ENCODE assay signal across 9 cellular contexts in the genomic region with DNA sequence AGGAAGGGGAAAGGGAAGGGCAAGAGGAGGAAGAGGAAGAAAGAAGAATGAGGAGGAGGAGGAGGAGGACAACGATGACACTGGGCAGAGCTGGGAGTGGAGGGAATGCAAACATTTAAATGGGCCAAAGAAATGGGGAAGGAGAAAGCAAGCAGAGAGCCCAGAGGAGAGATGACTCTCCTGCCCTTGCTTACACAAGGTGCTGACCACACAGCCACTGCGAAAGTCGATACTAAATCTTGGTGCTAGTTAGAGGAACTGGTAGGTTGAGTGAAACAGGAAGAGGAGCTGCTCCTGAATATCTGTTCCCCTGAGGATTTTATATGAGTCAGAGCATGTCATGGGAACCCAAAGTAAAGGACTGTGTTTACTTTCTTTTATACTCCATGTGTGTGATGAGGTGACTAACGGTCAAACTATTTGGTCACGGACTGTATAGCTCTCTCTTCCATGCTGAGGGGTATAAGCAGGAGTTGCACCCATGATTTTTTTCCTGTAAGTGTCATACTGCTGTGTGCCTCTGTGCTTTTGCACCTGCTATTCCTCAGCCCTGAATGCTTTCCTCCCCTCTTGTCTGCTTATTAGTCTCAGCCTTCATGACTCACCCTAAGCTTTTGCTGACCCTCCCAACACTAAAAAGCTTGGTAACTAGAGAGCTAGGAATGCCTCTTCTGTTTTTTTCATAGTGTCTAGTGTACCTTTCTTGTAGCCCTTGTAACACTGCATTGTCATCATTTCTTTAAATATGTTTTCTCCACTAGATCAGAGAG. TPM values are rescaled to one million over a fixed set of nuclear protein-coding genes. Genes with fewer than 3 reads are reported as not detected.
DNase-seq lines count a peak whose midpoint lies in the region; ATAC-seq, FAIRE-seq and TF ChIP-seq lines count a peak whose summit lies in the region.
"Had no signal": no experiment of that assay in that cellular context is flagged by ENCODE, and none has a peak within 500 bp of the region (broad histone marks: within the 10 kb centered on the region; RNA-seq: fewer than 3 reads in every experiment).

No MANE protein-coding gene starts in this region.

- in situ Hi-C loops in K562 (cut with MboI) = no loop called here

- no peak overlapping the region for H3K23ac ChIP-seq in mesenchymal stem cell (ENCODE audit: low read length in 2 of 2)

- H3K9me3 ChIP-seq in BLaER1 (no peaks in the 10 kb centered on the region), K562 (replicated peaks; ENCODE audit: control insufficient read depth, insufficient read depth, low read depth, low read length) (no peaks in the 10 kb centered on the region), mesenchymal stem cell (ENCODE audit: control insufficient read depth, low read length) (no peaks in the 10 kb centered on the region)

- TF ChIP-seq CTCF in K562 (IDR thresholded peaks at IDR 0.05 in 2 of 3, conservative IDR thresholded peaks at IDR 0.05 in 1 of 3; ENCODE audit: insufficient read depth in 2 of 3, low read depth in 1 of 3, low read length in 3 of 3) = no peak

- H4K91ac ChIP-seq in mesenchymal stem cell (ENCODE audit: low read length) = no peak overlapping the region

- H3K79me2 ChIP-seq in K562 (ENCODE audit: control insufficient read depth, insufficient read depth, low read length) = no peaks in the 10 kb centered on the region

- H3K9me1 ChIP-seq in K562 (ENCODE audit: control insufficient read depth, insufficient read depth, low read length) = no peaks in the 10 kb centered on the region

- H3K4me3 ChIP-seq in BLaER1 = no peak overlapping the region
- no peak overlapping the region for H3K4me3 ChIP-seq in K562
- peak overlapping the region in 1 of 2 experiments; percentile 27 for H3K4me3 ChIP-seq in mesenchymal stem cell (ENCODE audit: insufficient read depth in 1 of 2, low read depth in 1 of 2, low read length in 2 of 2)
- H3K4me3 ChIP-seq: skin epidermis had no signal

- H3K9ac ChIP-seq in BLaER1 (no peak overlapping the region), K562 (ENCODE audit: insufficient read depth in 1 of 2, low read depth in 2 of 2, low read length in 2 of 2) (peak overlapping the region in 1 of 2 experiments; percentile 74; a peak in 1 of 4 replicates), mesenchymal stem cell (ENCODE audit: low read length) (peak overlapping the region; percentile 42)

- WGBS in K562 (ENCODE audit: insufficient coverage, low coverage, missing lambda C conversion rate) = 9% methylated on average over 4 of the region's 5 CpGs
- 0% methylated on average over 5 of the region's 5 CpGs for WGBS in mesenchymal stem cell

- FAIRE-seq in K562 (lab: Jason Lieb, UNC) = peak; percentile 60

- H3K4me2 ChIP-seq in BLaER1 (peak overlapping the region; percentile 72), K562 (ENCODE audit: insufficient read depth, low read length) (peak overlapping the region; percentile 59), mesenchymal stem cell (ENCODE audit: low read length, poor library complexity, severe bottlenecking) (no peak overlapping the region)

- no peak overlapping the region for H3K18ac ChIP-seq in mesenchymal stem cell (ENCODE audit: low read depth in 1 of 2, low read length in 2 of 2)

- no peak overlapping the region for H2BK12ac ChIP-seq in mesenchymal stem cell (ENCODE audit: low read length in 2 of 2)

- 0 out of 4 replicates have a peak, but pooled peaks of 1 of the 2 experiments have one; percentile 5 for TF ChIP-seq RAD21 in K562 (CRISPR knock-in tag; conservative IDR thresholded peaks at IDR 0.05 in 1 of 2, IDR thresholded peaks at IDR 0.05 in 1 of 2)

- H3K27ac ChIP-seq in BLaER1 = no peak overlapping the region
- peak overlapping the region; percentile 59 for H3K27ac ChIP-seq in K562 (ENCODE audit: extremely low read depth, low read depth, low read length)
- peak overlapping the region; percentile 71 for H3K27ac ChIP-seq in mesenchymal stem cell (ENCODE audit: low read length, poor library complexity, severe bottlenecking)

- no peak overlapping the region for H3K4ac ChIP-seq in mesenchymal stem cell (ENCODE audit: low read depth in 1 of 2, low read length in 2 of 2)

- CTCF ChIA-PET in K562 (lab: Yijun Ruan, JAX; ENCODE audit: low intra/inter-chr PET ratio) = no interaction called here

- H3K14ac ChIP-seq in mesenchymal stem cell (ENCODE audit: low read length in 2 of 2) = no peak overlapping the region

- POLR2A ChIA-PET in K562 (lab: Yijun Ruan, JAX) = interaction anchor here (1.0 to 2.0 kb wide), 5 partner anchors 8 to 67 kb away, joined by 3 to 7 read pairs (median 6); a partner anchor contains a TSS

- intact Hi-C loops in K562 (cut with micrococcal nuclease) = no loop called here

- no peak for TF ChIP-seq EP300 in K562 (IDR thresholded peaks at IDR 0.05; ENCODE audit: low read length)

- H2BK120ac ChIP-seq in mesenchymal stem cell (ENCODE audit: low read depth, low read length) = no peak overlapping the region

- no peaks in the 10 kb centered on the region for H3K36me3 ChIP-seq in BLaER1
- no peaks in the 10 kb centered on the region for H3K36me3 ChIP-seq in K562 (ENCODE audit: control insufficient read depth, insufficient read depth, low read length)
- H3K36me3 ChIP-seq in mesenchymal stem cell (ENCODE audit: control insufficient read depth in 1 of 2, insufficient read depth in 2 of 2, low read depth in 1 of 2, low read length in 2 of 2) = no peaks in the 10 kb centered on the region

- no TSS peak for BruUV-seq in K562 (replicated peaks; lab: Mats Ljungman, UMichigan)

- H3K27me3 ChIP-seq in BLaER1 (no peaks in the 10 kb centered on the region), K562 (ENCODE audit: control insufficient read depth in 2 of 2, insufficient read depth in 2 of 2, low read length in 2 of 2) (no peaks in the 10 kb centered on the region), mesenchymal stem cell (ENCODE audit: control insufficient read depth in 1 of 2, insufficient read depth in 1 of 2, low read length in 2 of 2) (peaks cover 0 to 4% of the 10 kb centered on the region in 2 experiments)

- H2AFZ ChIP-seq in K562 (ENCODE audit: low read depth, low read length) = peak overlapping the region; percentile 89
- no peak overlapping the region for H2AFZ ChIP-seq in mesenchymal stem cell (ENCODE audit: low read depth, low read length)

- H3K4me1 ChIP-seq in BLaER1 (peaks cover 40% of the 10 kb centered on the region), K562 (replicated peaks in 1 of 2; ENCODE audit: control insufficient read depth in 2 of 2, insufficient read depth in 2 of 2, low read length in 2 of 2) (peaks cover 4 to 23% of the 10 kb centered on the region in 2 experiments; a peak in 4 of 5 replicates), mesenchymal stem cell (ENCODE audit: control insufficient read depth, insufficient read depth, low read depth, low read length) (peaks cover 2% of the 10 kb centered on the region)

- H2AK5ac ChIP-seq in mesenchymal stem cell (ENCODE audit: low read length, severe bottlenecking) = no peak overlapping the region

- H2BK15ac ChIP-seq in mesenchymal stem cell (ENCODE audit: low read depth, poor library complexity, severe bottlenecking) = no peak overlapping the region

- H4K8ac ChIP-seq in mesenchymal stem cell (ENCODE audit: low read length) = no peak overlapping the region

- peak; percentile 90 for ATAC-seq in GM18868 (IDR thresholded peaks at IDR 0.05; ENCODE audit: unreplicated experiment)
- peak; percentile 93 for ATAC-seq in HG03039 (IDR thresholded peaks at IDR 0.05; ENCODE audit: unreplicated experiment)
- ATAC-seq in K562 = peak; percentile 78

- H4K20me1 ChIP-seq in BLaER1 = no peaks in the 10 kb centered on the region
- no peaks in the 10 kb centered on the region for H4K20me1 ChIP-seq in K562 (replicated peaks; ENCODE audit: control insufficient read depth, insufficient read depth, low read length)

- H2BK5ac ChIP-seq in mesenchymal stem cell (ENCODE audit: low read depth, low read length, poor library complexity, severe bottlenecking) = no peak overlapping the region

- no peak for TF ChIP-seq POLR2A in K562 (conservative IDR thresholded peaks at IDR 0.05)

- H3K79me1 ChIP-seq in mesenchymal stem cell (replicated peaks; ENCODE audit: low read length, poor library complexity, severe bottlenecking) = no peaks in the 10 kb centered on the region

- DNase-seq in NCI-H2196 (lab: John Stamatoyannopoulos, UW; ENCODE audit: unreplicated experiment) = peak; percentile 70
- DNase-seq in K562 (ENCODE audit: extremely low read depth in 1 of 4, low spot score in 3 of 4) = peak in 2 of 4 experiments; percentile 31 to 56
- peak; percentile 97 for DNase-seq in mesenchymal stem cell
- no peak for DNase-seq in effector CD4-positive, alpha-beta T cell
- DNase-seq in stimulated activated CD4-positive, alpha-beta T cell treated with anti-CD3 and anti-CD28 coated beads, Interleukin-15, amount 100 ng/mL, for 24 hours = no peak

TF ChIP-seq in K562, 482 proteins besides CTCF, POLR2A, EP300 and RAD21 (continues in another document):
- TF ChIP-seq ZKSCAN1 (IDR thresholded peaks at IDR 0.05; ENCODE audit: low read depth, low read length) (no peak), SMC3 (conservative IDR thresholded peaks at IDR 0.05; ENCODE audit: insufficient read depth, low read depth, low read length) (no peak)
- TF ChIP-seq, protein P1, sequence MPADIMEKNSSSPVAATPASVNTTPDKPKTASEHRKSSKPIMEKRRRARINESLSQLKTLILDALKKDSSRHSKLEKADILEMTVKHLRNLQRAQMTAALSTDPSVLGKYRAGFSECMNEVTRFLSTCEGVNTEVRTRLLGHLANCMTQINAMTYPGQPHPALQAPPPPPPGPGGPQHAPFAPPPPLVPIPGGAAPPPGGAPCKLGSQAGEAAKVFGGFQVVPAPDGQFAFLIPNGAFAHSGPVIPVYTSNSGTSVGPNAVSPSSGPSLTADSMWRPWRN (IDR thresholded peaks at IDR 0.05; ENCODE audit: low read depth) = no peak

RNA-seq across cellular contexts. Expression of a gene that starts 9.5 kb away (rescaled TPM):
- 9.3 and 9.5 TPM in 2 replicates for total RNA-seq in K562 (2011; cell fraction: chromatin; rRNA removed; ENCODE audit: low replicate concordance)
- 12.0 and 12.5 TPM in 2 replicates for total RNA-seq in K562 (2011; cell fraction: nucleolus; rRNA removed)
- total RNA-seq in K562 (2011; cell fraction: nucleoplasm; rRNA removed) = 13.9 and 16.5 TPM in 2 replicates
- total RNA-seq in K562 (2014; rRNA removed) (3.0 and 3.7 TPM in 2 replicates), K562 (2014; rRNA removed; fragmentation: Illumina TruSeq; extraction: Trizol) (4.3 and 4.7 TPM in 2 replicates), K562 (2015; rRNA removed; fragmentation: Illumina TruSeq; extraction: Trizol) (2.9 and 3.2 TPM in 2 replicates), K562 (2021) (5.4 and 7.1 TPM in 2 replicates)
- polyA plus RNA-seq in K562 (2011; rRNA removed) (10.2 and 15.4 TPM in 2 replicates), K562 (2014; fragmentation: Illumina TruSeq; extraction: Trizol) (4.3 and 5.1 TPM in 2 replicates), K562 (2014; fragmentation: Nextera tagmentation; extraction: Ambion mirVana) (1 to 10 TPM; 1.4 TPM), K562 (2014; rRNA removed) (3.5 and 3.8 TPM in 2 replicates)
- polyA plus RNA-seq in K562 (2011; cell fraction: cytosol; rRNA removed) = 12.7 and 14.5 TPM in 2 replicates
- 5.0 and 7.7 TPM in 2 replicates for polyA plus RNA-seq in K562 (2011; cell fraction: nucleus; rRNA removed)
- 4.1 and 5.7 TPM in 2 replicates for polyA plus RNA-seq in K562 (2012)
- polyA minus RNA-seq in K562 (2011; rRNA and poly(A)+ RNA removed) = 13.6 and 19.4 TPM in 2 replicates
- polyA minus RNA-seq in K562 (2011; cell fraction: cytosol; rRNA and poly(A)+ RNA removed) = 7.9 and 11.4 TPM in 2 replicates
- 4.6 and 9.8 TPM in 2 replicates for polyA minus RNA-seq in K562 (2011; cell fraction: nucleus; rRNA and poly(A)+ RNA removed)
- polyA plus RNA-seq in mesenchymal stem cell (2013, experiment 1 of 2) = 2.3 TPM
- 2.4 TPM for polyA plus RNA-seq in mesenchymal stem cell (2013, experiment 2 of 2)

Comparison
In these comparisons a context has a peak if more than half of its experiments do, and no peak if none do; other contexts are left out.
1. DNase-seq: peak in NCI-H2196 (single experiment) and mesenchymal stem cell (single experiment); none in effector CD4-positive, alpha-beta T cell (single experiment) and stimulated activated CD4-positive, alpha-beta T cell treated with anti-CD3 and anti-CD28 coated beads, Interleukin-15, amount 100 ng/mL, for 24 hours (single experiment).
2. Peak in every context shown above with its lines, with median percentiles within 50 percentile points of each other: ATAC-seq.